In genomic region chr6:36793296-36793912, GRCh38 we compare ENCODE assay signal across 21 cellular contexts. TPM values are rescaled to one million over a fixed set of nuclear protein-coding genes. Genes with fewer than 3 reads are reported as not detected.
A peak's percentile ranks its signal among the peaks of the same experiment; 100 is the strongest.
DNase-seq lines count a peak whose midpoint lies in the region; ATAC-seq and TF ChIP-seq lines count a peak whose summit lies in the region.
"Had no signal": no experiment of that assay in that cellular context is flagged by ENCODE, and none has a peak within 500 bp of the region (broad histone marks: within the 10 kb centered on the region; RNA-seq: fewer than 3 reads in every experiment).

No MANE protein-coding gene starts in this region.

- TF ChIP-seq CTCF in GM23338 (conservative IDR thresholded peaks at IDR 0.05; ENCODE audit: low read depth in 2 of 2): no peak
- TF ChIP-seq CTCF in WTC11 (IDR thresholded peaks at IDR 0.05): no peak

- H3K9ac ChIP-seq in iPS-20b (ENCODE audit: low read depth, low read length): peak overlapping the region; percentile 1; the same call in 1 of the 2 replicates

- H2AFZ ChIP-seq in GM23338: peak overlapping the region; percentile 94
- H2AFZ ChIP-seq: PC-9 had no signal

- H3K4me3 Mint-ChIP-seq in GM23338: peak overlapping the region; percentile 18
- H3K4me3 Mint-ChIP-seq in WTC11: peak overlapping the region; percentile 25
- no peak overlapping the region for H3K4me3 Mint-ChIP-seq in activated CD8-positive, alpha-beta memory T cell treated with anti-CD3 and anti-CD28 coated beads, Interleukin-2, amount 10 ng/mL, durations not matched to agents 7 days and 5 days
- H3K4me3 Mint-ChIP-seq: CD4-positive, alpha-beta T cell had no signal

- H3K9me3 ChIP-seq in iPS-20b (ENCODE audit: insufficient read depth, low read depth, low read length): no peaks in the 10 kb centered on the region
- H3K9me3 ChIP-seq: ascending aorta, spleen had no signal

- H3K4me2 ChIP-seq in GM23338: peak overlapping the region; percentile 77
- H3K4me2 ChIP-seq: PC-9 had no signal

- H3K36me3 ChIP-seq in GM23338 (ENCODE audit: insufficient read depth) (no peaks in the 10 kb centered on the region), iPS-20b (ENCODE audit: insufficient read depth, low read depth, low read length) (no peaks in the 10 kb centered on the region)
- H3K36me3 ChIP-seq: ascending aorta, spleen had no signal

- peak; percentile 52 for DNase-seq in GM23338 (ENCODE audit: low spot score)
- DNase-seq in WTC11 (ENCODE audit: low spot score): peak; percentile 47
- DNase-seq in posterior cingulate gyrus: peak in 7 of 10 donors; percentile 29 to 90 (median 48)
- no peak for DNase-seq in T1000 (lab: John Stamatoyannopoulos, UW)
- DNase-seq in activated CD8-positive, alpha-beta memory T cell treated with anti-CD3 and anti-CD28 coated beads, Interleukin-2, amount 10 ng/mL, durations not matched to agents 7 days and 5 days: no peak
- DNase-seq in NCI-H510A (lab: John Stamatoyannopoulos, UW): no peak
- DNase-seq: ACHN; activated CD4-positive, alpha-beta T cell treated with anti-CD3 and anti-CD28 coated beads, Interleukin-2, amount 50 U/mL, for 4 hours; activated naive CD4-positive, alpha-beta T cell treated with Interleukin-2 at 50 U/mL for 16 hours; CD4-positive, alpha-beta T cell; DMS79 treated with DMSO at 0.1 percent for 48 hours; islet precursor cell; NCI-H1105; NCI-H774; PC-9; spleen had no signal

- H3K27ac ChIP-seq in GM23338 (ENCODE audit: low read depth) (0 out of 2 replicates have a peak overlapping the region, but pooled peaks have one; percentile 45), iPS-20b (ENCODE audit: low read length) (no peak overlapping the region)
- H3K27ac ChIP-seq: ascending aorta, PC-9, spleen had no signal

- H3K27me3 ChIP-seq in GM23338 (ENCODE audit: insufficient read depth) (no peaks in the 10 kb centered on the region), iPS-20b (ENCODE audit: insufficient read depth, low read length) (no peaks in the 10 kb centered on the region)
- H3K27me3 ChIP-seq: ascending aorta had no signal

- H3K9me2 ChIP-seq in GM23338 (ENCODE audit: insufficient read depth): no peaks in the 10 kb centered on the region

- H3K4me3 ChIP-seq in GM23338 (peak overlapping the region; percentile 37; the same call in 1 of the 2 replicates), iPS-20b (ENCODE audit: low read length) (peak overlapping the region; percentile 14; the same call in 1 of the 2 replicates)
- H3K4me3 ChIP-seq: ascending aorta, PC-9, spleen had no signal

- intact Hi-C loops in posterior cingulate gyrus (cut with DNase I): loop anchor here (5.0 kb wide), 1 partner anchor 44 kb away; the partner anchor contains the start of gene CPNE5

- H3K4me1 ChIP-seq in GM23338 (ENCODE audit: insufficient read depth): peaks cover 31% of the 10 kb centered on the region
- H3K4me1 ChIP-seq in iPS-20b (ENCODE audit: insufficient read depth, low read length): peaks cover 6% of the 10 kb centered on the region; the same call in 1 of the 2 replicates
- H3K4me1 ChIP-seq: ascending aorta had no signal

- peaks cover 55% of the 10 kb centered on the region for H3K4me1 Mint-ChIP-seq in GM23338
- H3K4me1 Mint-ChIP-seq in WTC11: peaks cover 47% of the 10 kb centered on the region
- H3K4me1 Mint-ChIP-seq in activated CD8-positive, alpha-beta memory T cell treated with anti-CD3 and anti-CD28 coated beads, Interleukin-2, amount 10 ng/mL, durations not matched to agents 7 days and 5 days: no peaks in the 10 kb centered on the region

- no peaks in the 10 kb centered on the region for H4K20me1 ChIP-seq in GM23338 (replicated peaks; ENCODE audit: insufficient read depth)

- no peaks in the 10 kb centered on the region for H3K79me2 ChIP-seq in GM23338 (replicated peaks; ENCODE audit: insufficient read depth)

- H3K9me3 Mint-ChIP-seq in GM23338: no peaks in the 10 kb centered on the region
- H3K9me3 Mint-ChIP-seq in WTC11: no peaks in the 10 kb centered on the region
- H3K9me3 Mint-ChIP-seq in activated CD8-positive, alpha-beta memory T cell treated with anti-CD3 and anti-CD28 coated beads, Interleukin-2, amount 10 ng/mL, durations not matched to agents 7 days and 5 days (ENCODE audit: low read depth): no peaks in the 10 kb centered on the region
- H3K9me3 Mint-ChIP-seq: CD4-positive, alpha-beta T cell had no signal

- CTCF ChIA-PET in WTC11 (lab: Charles Lee): interaction anchor here (0.6 to 17.0 kb wide), 6 partner anchors 11 to 224 kb away, joined by 3 to 454 read pairs (median 4); no protein-coding TSS in a partner anchor
- CTCF ChIA-PET in activated CD8-positive, alpha-beta memory T cell treated with anti-CD3 and anti-CD28 coated beads, Interleukin-2, amount 10 ng/mL, durations not matched to agents 7 days and 5 days (lab: Charles Lee): interaction anchor here (1.3 to 27.9 kb wide), 3 partner anchors 11 to 57 kb away, joined by 4 to 604 read pairs (median 18); no protein-coding TSS in a partner anchor

- no peaks in the 10 kb centered on the region for H3F3A ChIP-seq in GM23338 (replicated peaks; ENCODE audit: low read depth)

- H3K36me3 Mint-ChIP-seq in GM23338 (ENCODE audit: low read depth) (no peaks in the 10 kb centered on the region), WTC11 (no peaks in the 10 kb centered on the region)
- H3K36me3 Mint-ChIP-seq in activated CD8-positive, alpha-beta memory T cell treated with anti-CD3 and anti-CD28 coated beads, Interleukin-2, amount 10 ng/mL, durations not matched to agents 7 days and 5 days: no peaks in the 10 kb centered on the region

- POLR2A ChIA-PET in WTC11 (lab: Charles Lee): interaction anchor here (0.6 kb wide), 1 partner anchor 766 kb away, joined by 3 read pairs; the partner anchor contains the start of gene MAPK14

- peaks cover 16% of the 10 kb centered on the region for H3K27me3 Mint-ChIP-seq in GM23338 (ENCODE audit: insufficient read depth, low read depth, poor library complexity)
- H3K27me3 Mint-ChIP-seq in WTC11 (ENCODE audit: low read depth): no peaks in the 10 kb centered on the region
- peaks cover 29% of the 10 kb centered on the region for H3K27me3 Mint-ChIP-seq in activated CD8-positive, alpha-beta memory T cell treated with anti-CD3 and anti-CD28 coated beads, Interleukin-2, amount 10 ng/mL, durations not matched to agents 7 days and 5 days

- H3K27ac Mint-ChIP-seq in GM23338 (no peak overlapping the region), WTC11 (no peak overlapping the region; the same call in 1 of the 2 replicates)
- no peak overlapping the region for H3K27ac Mint-ChIP-seq in activated CD8-positive, alpha-beta memory T cell treated with anti-CD3 and anti-CD28 coated beads, Interleukin-2, amount 10 ng/mL, durations not matched to agents 7 days and 5 days
- H3K27ac Mint-ChIP-seq: CD4-positive, alpha-beta T cell had no signal

- ATAC-seq in GM23338: peak; percentile 67
- ATAC-seq in WTC11: peak; percentile 23
- no peak for ATAC-seq in HG03175 (IDR thresholded peaks at IDR 0.05; ENCODE audit: unreplicated experiment)
- no peak for ATAC-seq in activated CD8-positive, alpha-beta memory T cell treated with anti-CD3 and anti-CD28 coated beads, Interleukin-2, amount 10 ng/mL, durations not matched to agents 7 days and 5 days

TF ChIP-seq in GM23338, 12 proteins besides CTCF, POLR2A, EP300 and RAD21:
- no peak for TF ChIP-seq CREB1 (CRISPR knock-in tag; IDR thresholded peaks at IDR 0.05; ENCODE audit: low read depth)
- TF ChIP-seq STAT1 (IDR thresholded peaks at IDR 0.05; ENCODE audit: unreplicated experiment): no peak

TF ChIP-seq in WTC11, 78 proteins besides CTCF, POLR2A, EP300 and RAD21:
- TF ChIP-seq GRHL2 (CRISPR knock-in tag; IDR thresholded peaks at IDR 0.05; ENCODE audit: insufficient replicate concordance, severe bottlenecking) (no peak), GABPB1 (CRISPR knock-in tag; IDR thresholded peaks at IDR 0.05) (no peak), RELA (CRISPR knock-in tag; IDR thresholded peaks at IDR 0.05; ENCODE audit: borderline replicate concordance) (no peak), ZNF423 (CRISPR knock-in tag; IDR thresholded peaks at IDR 0.05) (no peak)

RNA-seq across cellular contexts. Expression of gene CPNE5, which starts 45.8 kb away (rescaled TPM):
- total RNA-seq in GM23338 (2014; rRNA removed; shearing (Covaris generic)): 0.12 and 0.14 TPM in 2 replicates
- 0.37 and 0.42 TPM in 2 replicates for polyA plus RNA-seq in GM23338 (2016; fragmentation: Nextera tagmentation; extraction: Ambion mirVana)
- 0.44 to 0.71 TPM (median 0.48 TPM) in 3 replicates for total RNA-seq in WTC11 (2021)
- total RNA-seq in activated CD8-positive, alpha-beta memory T cell treated with anti-CD3 and anti-CD28 coated beads, Interleukin-2, amount 10 ng/mL, durations not matched to agents 7 days and 5 days: under 1 TPM; 0.79 to 0.94 TPM
- total RNA-seq: fibroblast of lung, LHCN-M2 had no signal

Comparison
In these comparisons a context has a peak if more than half of its experiments do, and no peak if none do; other contexts are left out.
1. ATAC-seq: peak in GM23338 (single experiment) and WTC11 (single experiment); none in HG03175 (single experiment) and activated CD8-positive, alpha-beta memory T cell treated with anti-CD3 and anti-CD28 coated beads, Interleukin-2, amount 10 ng/mL, durations not matched to agents 7 days and 5 days (single experiment).
2. DNase-seq: peak in GM23338 (single experiment), WTC11 (single experiment) and posterior cingulate gyrus (7 of 10); none in T1000 (single experiment), activated CD8-positive, alpha-beta memory T cell treated with anti-CD3 and anti-CD28 coated beads, Interleukin-2, amount 10 ng/mL, durations not matched to agents 7 days and 5 days (single experiment) and NCI-H510A (single experiment).